18 cellular contexts compared by ENCODE assay signal in genomic region chr9:84122572-84122971, GRCh38.
"Had no signal": no experiment of that assay in that cellular context is flagged by ENCODE, and none has a peak within 500 bp of the region (broad histone marks: within the 10 kb centered on the region; RNA-seq: fewer than 3 reads in every experiment).

No MANE protein-coding gene starts in this region.

- H2AFZ ChIP-seq: parathyroid adenoma had no signal

- H3K9me3 ChIP-seq: lower lobe of right lung, tibial artery had no signal

- H3K4me2 ChIP-seq: smooth muscle cell had no signal

- H3K4me1 ChIP-seq: lower lobe of right lung, parathyroid adenoma, tibial artery had no signal

- H3K27ac Mint-ChIP-seq: natural killer cell; stimulated activated effector memory CD8-positive, alpha-beta T cell treated with anti-CD3 and anti-CD28 coated beads, Interleukin-12 subunit alpha, Interleukin-12 subunit beta, amount 100 ng/mL, for 72 hours; type B pancreatic cell had no signal

- H3K27me3 ChIP-seq: stomach had no signal

- H3K79me2 ChIP-seq: parathyroid adenoma had no signal

- H3K4me3 Mint-ChIP-seq: natural killer cell; neural crest cell; stimulated activated effector memory CD8-positive, alpha-beta T cell treated with anti-CD3 and anti-CD28 coated beads, Interleukin-12 subunit alpha, Interleukin-12 subunit beta, amount 100 ng/mL, for 72 hours; type B pancreatic cell had no signal

- H3K9ac ChIP-seq: parathyroid adenoma had no signal

- H3K4me1 Mint-ChIP-seq: natural killer cell; stimulated activated effector memory CD8-positive, alpha-beta T cell treated with anti-CD3 and anti-CD28 coated beads, Interleukin-12 subunit alpha, Interleukin-12 subunit beta, amount 100 ng/mL, for 72 hours had no signal

- FAIRE-seq: frontal cortex, keratinocyte had no signal

- H3K36me3 ChIP-seq: lower lobe of right lung, stomach, tibial artery had no signal

- H3K4me3 ChIP-seq: lower lobe of right lung, smooth muscle cell, stomach, tibial artery had no signal

- H3K36me3 Mint-ChIP-seq: stimulated activated effector memory CD8-positive, alpha-beta T cell treated with anti-CD3 and anti-CD28 coated beads, Interleukin-12 subunit alpha, Interleukin-12 subunit beta, amount 100 ng/mL, for 72 hours; type B pancreatic cell had no signal

- DNase-seq: cortex of kidney; left ventricle myocardium superior; lower lobe of right lung; natural killer cell; stimulated activated CD4-positive, alpha-beta T cell treated with anti-CD3 and anti-CD28 coated beads, Interleukin-12 subunit alpha, Interleukin-12 subunit beta, amount 100 ng/mL, for 4 hours; stimulated activated CD4-positive, alpha-beta T cell treated with anti-CD3 and anti-CD28 coated beads, Interleukin-1b, Interleukin-23, amount 100 ng/mL, for 48 hours; stimulated activated CD4-positive, alpha-beta T cell treated with anti-CD3 and anti-CD28 coated beads, Interleukin-4, amount 100 ng/mL, for 1 hour; stimulated activated naive CD4-positive, alpha-beta T cell treated with Interleukin-2 at 50 U/mL for 16 hours; stomach; tibial artery had no signal

- H3K27me3 Mint-ChIP-seq: progenitor cell of endocrine pancreas had no signal

- ATAC-seq: natural killer cell; stimulated activated effector memory CD8-positive, alpha-beta T cell treated with anti-CD3 and anti-CD28 coated beads, Interleukin-12 subunit alpha, Interleukin-12 subunit beta, amount 100 ng/mL, for 72 hours had no signal

- H3K9me3 Mint-ChIP-seq: natural killer cell, type B pancreatic cell had no signal

- H3K27ac ChIP-seq: lower lobe of right lung, parathyroid adenoma, tibial artery had no signal
